ENCODE assay signal across 10 cellular contexts in the genomic region with DNA sequence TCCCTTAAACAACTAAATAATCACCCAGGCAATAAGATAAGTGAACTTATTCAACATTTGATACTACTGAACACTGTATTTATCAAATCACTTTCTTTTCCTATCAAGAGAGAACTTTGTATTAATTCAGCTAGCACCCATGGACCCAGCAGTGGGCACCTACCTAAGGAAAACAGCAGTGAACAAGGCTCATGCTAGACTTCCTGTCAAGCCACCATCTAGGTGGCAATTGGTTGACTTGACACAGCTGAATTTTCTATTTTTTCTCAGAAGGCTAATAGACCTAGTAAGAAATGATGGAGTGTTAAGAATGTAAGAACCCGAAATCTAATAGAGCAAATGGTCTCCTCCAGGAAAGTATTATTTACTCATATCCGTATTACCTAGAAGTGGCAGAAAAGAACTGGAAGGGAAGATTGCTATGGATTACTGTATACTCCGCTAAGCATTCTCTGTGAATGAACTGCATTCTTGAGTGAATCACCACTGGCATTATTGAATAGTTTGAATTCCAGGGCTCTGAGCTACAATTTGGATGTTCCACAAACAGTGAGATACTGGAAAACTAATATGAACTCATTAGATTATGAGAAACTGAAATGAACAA.
A peak's percentile ranks its signal among the peaks of the same experiment; 100 is the strongest.
DNase-seq lines count a peak whose midpoint lies in the region; ATAC-seq, FAIRE-seq and TF ChIP-seq lines count a peak whose summit lies in the region.
"Had no signal": no experiment of that assay in that cellular context is flagged by ENCODE, and none has a peak within 500 bp of the region (broad histone marks: within the 10 kb centered on the region; RNA-seq: fewer than 3 reads in every experiment).

No MANE protein-coding gene starts in this region.

- peaks cover 0 to 49% (median 15%) of the 10 kb centered on the region in 8 donors for H3K9me3 Mint-ChIP-seq in CD4-positive, alpha-beta memory T cell

- POLR2A ChIA-PET in CD4-positive, alpha-beta memory T cell (lab: Charles Lee; ENCODE audit: partially characterized antibody): no interaction called here

- H3K4me3 ChIP-seq in SJSA1: no peak overlapping the region
- H3K4me3 ChIP-seq in fibroblast of villous mesenchyme (ENCODE audit: low read depth, low read length): no peak overlapping the region
- H3K4me3 ChIP-seq in skeletal muscle cell (ENCODE audit: low read depth, low read length): no peak overlapping the region
- no peak overlapping the region for H3K4me3 ChIP-seq in CD4-positive, alpha-beta memory T cell (ENCODE audit: low read length in 2 of 2)
- H3K4me3 ChIP-seq: Peyer's patch had no signal

- H3K4me3 Mint-ChIP-seq in CD4-positive, alpha-beta memory T cell: no peak overlapping the region

- 0 out of 2 replicates have a peak, but pooled peaks cover 3% of the 10 kb centered on the region for H3K9me3 ChIP-seq in SJSA1 (replicated peaks)
- H3K9me3 ChIP-seq in CD4-positive, alpha-beta memory T cell (ENCODE audit: control insufficient read depth in 1 of 2, low read length in 2 of 2): no peaks in the 10 kb centered on the region
- H3K9me3 ChIP-seq: Peyer's patch had no signal

- TF ChIP-seq CTCF in fibroblast of villous mesenchyme (IDR thresholded peaks at IDR 0.05; ENCODE audit: insufficient read depth, low read depth, low read length): no peak

- CTCF ChIA-PET in CD4-positive, alpha-beta memory T cell (lab: Charles Lee; ENCODE audit: partially characterized antibody): no interaction called here

- H3K4me1 Mint-ChIP-seq in CD4-positive, alpha-beta memory T cell: no peaks in the 10 kb centered on the region

- peaks cover 45% of the 10 kb centered on the region for H3K4me1 ChIP-seq in SJSA1 (replicated peaks)
- H3K4me1 ChIP-seq in CD4-positive, alpha-beta memory T cell (ENCODE audit: insufficient read depth, low read length): no peaks in the 10 kb centered on the region
- H3K4me1 ChIP-seq: Peyer's patch had no signal

- no peak overlapping the region for H3K27ac Mint-ChIP-seq in CD4-positive, alpha-beta memory T cell

- DNase-seq in SJSA1 (ENCODE audit: low read depth in 1 of 2, low spot score in 2 of 2) (peak; percentile 54 to 91), fibroblast of villous mesenchyme (ENCODE audit: low read depth) (peak; percentile 52), skeletal muscle cell (ENCODE audit: low read depth) (peak; percentile 66), SKM-1 (lab: John Stamatoyannopoulos, UW; ENCODE audit: unreplicated experiment) (no peak), occipital lobe (lab: John Stamatoyannopoulos, UW) (no peak)
- no peak for DNase-seq in CD4-positive, alpha-beta memory T cell
- DNase-seq: activated CD4-positive, alpha-beta T cell treated with anti-CD3 and anti-CD28 coated beads, Interleukin-2, amount 50 U/mL, for 1 hour; Peyer's patch had no signal

- no peak for ATAC-seq in HG03442 (IDR thresholded peaks at IDR 0.05; ENCODE audit: unreplicated experiment)

- FAIRE-seq in G401.6 (lab: Jason Lieb, UNC): peak; percentile 100

- H3K36me3 ChIP-seq in SJSA1: 0 out of 2 replicates have a peak, but pooled peaks cover 4% of the 10 kb centered on the region
- no peaks in the 10 kb centered on the region for H3K36me3 ChIP-seq in CD4-positive, alpha-beta memory T cell (ENCODE audit: insufficient read depth, low read length)
- H3K36me3 ChIP-seq: Peyer's patch had no signal

- no peaks in the 10 kb centered on the region for H3K27me3 Mint-ChIP-seq in CD4-positive, alpha-beta memory T cell

- H3K27me3 ChIP-seq in SJSA1 (replicated peaks): no peaks in the 10 kb centered on the region
- no peaks in the 10 kb centered on the region for H3K27me3 ChIP-seq in CD4-positive, alpha-beta memory T cell (ENCODE audit: insufficient read depth, low read length)
- H3K27me3 ChIP-seq: Peyer's patch had no signal

- peak overlapping the region; percentile 98 for H3K27ac ChIP-seq in SJSA1
- H3K27ac ChIP-seq in CD4-positive, alpha-beta memory T cell (ENCODE audit: low read depth, low read length): no peak overlapping the region

- intact Hi-C loops in CD4-positive, alpha-beta memory T cell (cut with micrococcal nuclease): no loop called here

- no peaks in the 10 kb centered on the region for H3K36me3 Mint-ChIP-seq in CD4-positive, alpha-beta memory T cell

Comparison
In these comparisons a context has a peak if more than half of its experiments do, and no peak if none do; other contexts are left out.
1. DNase-seq: peak in SJSA1 (2 of 2), fibroblast of villous mesenchyme (single experiment) and skeletal muscle cell (single experiment); none in SKM-1 (single experiment), occipital lobe (single experiment) and CD4-positive, alpha-beta memory T cell (0 of 5).